ENCODE assay signal across 28 cellular contexts in genomic region chrX:122219735-122220134, GRCh38.
"Had no signal": no experiment of that assay in that cellular context is flagged by ENCODE, and none has a peak within 500 bp of the region (broad histone marks: within the 10 kb centered on the region; RNA-seq: fewer than 3 reads in every experiment).

No MANE protein-coding gene starts in this region.

- H3K27ac ChIP-seq: body of pancreas, coronary artery, dorsolateral prefrontal cortex, heart left ventricle, left ventricle myocardium inferior, parathyroid adenoma, psoas muscle, sigmoid colon, stomach, suprapubic skin, tibial artery, upper lobe of right lung had no signal

- H3K9me3 ChIP-seq: body of pancreas, heart left ventricle, left ventricle myocardium inferior, psoas muscle, sigmoid colon, stomach, suprapubic skin, tibial artery, upper lobe of right lung had no signal

- H2AFZ ChIP-seq: parathyroid adenoma had no signal

- H3K27me3 ChIP-seq: body of pancreas, sigmoid colon, stomach, suprapubic skin, tibial artery, upper lobe of right lung had no signal

- H3K27ac Mint-ChIP-seq: activated CD4-positive, alpha-beta T cell treated with anti-CD3 and anti-CD28 coated beads for 36 hours; activated naive CD8-positive, alpha-beta T cell; nephron; stimulated activated memory B cell treated with anti-CD40 and anti-IgM and Interleukin-4, amounts not matched to agents 10 μg/mL and 1 μg/mL and 100 μg/mL, for 72 hours; T-helper 2 cell treated with Interferon-gamma antibody and Interleukin-4, amounts not matched to agents 5 μg/mL and 100 μg/mL, for 36 hours had no signal

- H3K36me3 Mint-ChIP-seq: activated naive CD8-positive, alpha-beta T cell; stimulated activated memory B cell treated with anti-CD40 and anti-IgM and Interleukin-4, amounts not matched to agents 10 μg/mL and 1 μg/mL and 100 μg/mL, for 72 hours had no signal

- DNase-seq: activated CD4-positive, alpha-beta T cell treated with anti-CD3 and anti-CD28 coated beads for 36 hours; activated CD4-positive, alpha-beta T cell treated with anti-CD3 and anti-CD28 coated beads, Interleukin-2, amount 50 U/mL, for 4 hours; activated CD4-positive, CD25-positive, alpha-beta regulatory T cell; activated effector memory CD4-positive, alpha-beta T cell treated with Interleukin-2 at 50 U/mL for 16 hours; activated naive CD4-positive, alpha-beta T cell treated with Interleukin-2 at 50 U/mL for 16 hours; anterior cingulate cortex; body of pancreas; dorsolateral prefrontal cortex; effector memory CD4-positive, alpha-beta T cell; heart left ventricle; left ventricle myocardium inferior; psoas muscle; sigmoid colon; small intestine; stimulated activated CD4-positive, alpha-beta T cell treated with anti-CD3 and anti-CD28 coated beads, Interleukin-4, amount 100 ng/mL, for 4 hours; stimulated activated CD8-positive, alpha-beta memory T cell treated with anti-CD3 and anti-CD28 coated beads, Interleukin-4, amount 100 ng/mL, for 48 hours; stomach; T-helper 1 cell; tibial artery; upper lobe of right lung had no signal

- H3K4me1 ChIP-seq: body of pancreas, heart left ventricle, left ventricle myocardium inferior, parathyroid adenoma, psoas muscle, sigmoid colon, stomach, suprapubic skin, tibial artery, upper lobe of right lung had no signal

- H3K9ac ChIP-seq: parathyroid adenoma had no signal

- H3K27me3 Mint-ChIP-seq: activated CD4-positive, alpha-beta T cell treated with anti-CD3 and anti-CD28 coated beads for 36 hours; activated naive CD8-positive, alpha-beta T cell had no signal

- H3K79me2 ChIP-seq: parathyroid adenoma had no signal

- H3K4me3 Mint-ChIP-seq: activated CD4-positive, alpha-beta T cell treated with anti-CD3 and anti-CD28 coated beads for 36 hours; activated naive CD8-positive, alpha-beta T cell; nephron; stimulated activated memory B cell treated with anti-CD40 and anti-IgM and Interleukin-4, amounts not matched to agents 10 μg/mL and 1 μg/mL and 100 μg/mL, for 72 hours; T-helper 2 cell treated with Interferon-gamma antibody and Interleukin-4, amounts not matched to agents 5 μg/mL and 100 μg/mL, for 36 hours had no signal

- ATAC-seq: activated CD4-positive, alpha-beta T cell treated with anti-CD3 and anti-CD28 coated beads for 36 hours; body of pancreas; esophagus mucosa; heart left ventricle; psoas muscle; stimulated activated memory B cell treated with anti-CD40 and anti-IgM and Interleukin-4, amounts not matched to agents 10 μg/mL and 1 μg/mL and 100 μg/mL, for 72 hours; upper lobe of right lung had no signal

- H3K4me3 ChIP-seq: body of pancreas, coronary artery, dorsolateral prefrontal cortex, heart left ventricle, left ventricle myocardium inferior, psoas muscle, sigmoid colon, stomach, suprapubic skin, tibial artery, upper lobe of right lung had no signal

- H3K36me3 ChIP-seq: heart left ventricle, left ventricle myocardium inferior, sigmoid colon, stomach, suprapubic skin, tibial artery, upper lobe of right lung had no signal

- H3K4me1 Mint-ChIP-seq: activated CD4-positive, alpha-beta T cell treated with anti-CD3 and anti-CD28 coated beads for 36 hours; nephron; stimulated activated memory B cell treated with anti-CD40 and anti-IgM and Interleukin-4, amounts not matched to agents 10 μg/mL and 1 μg/mL and 100 μg/mL, for 72 hours had no signal
